26 cellular contexts compared by ENCODE assay signal in the genomic region with DNA sequence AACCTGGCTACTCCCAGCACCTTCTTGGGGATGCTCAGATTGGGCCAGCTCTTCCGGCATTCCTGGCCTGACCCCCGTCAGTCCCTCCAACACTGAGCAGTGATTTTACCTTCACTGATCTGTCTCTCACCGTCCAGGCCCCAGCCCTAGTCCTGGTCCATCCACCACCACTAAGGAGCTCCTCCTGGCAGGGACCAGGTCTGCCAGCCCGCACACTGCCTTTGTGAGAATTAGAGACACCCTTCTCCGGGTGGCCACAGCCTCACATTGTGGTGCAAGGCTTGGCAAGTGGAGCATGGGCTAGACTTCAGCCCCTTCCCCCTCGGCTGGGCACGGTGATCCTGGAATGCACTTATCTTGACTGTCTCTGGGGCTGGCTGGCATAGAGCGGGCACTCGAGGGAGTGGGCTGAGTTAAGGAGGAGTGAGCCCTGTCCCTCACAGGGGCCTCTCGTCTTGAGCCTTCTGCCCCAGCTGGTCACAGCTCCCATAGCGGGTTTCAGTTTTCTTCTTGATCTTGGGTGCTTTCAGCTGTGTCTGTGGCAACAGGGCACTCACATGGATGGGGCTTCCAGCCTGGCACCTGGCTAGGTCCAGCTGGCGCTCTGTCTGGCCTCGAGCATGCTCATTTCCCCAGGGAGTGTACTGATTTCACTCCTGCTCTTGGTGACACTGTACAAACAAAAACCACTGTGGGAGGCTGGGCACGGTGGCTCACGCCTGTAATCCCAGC. TPM values are rescaled to one million over a fixed set of nuclear protein-coding genes. Genes with fewer than 3 reads are reported as not detected.
DNase-seq lines count a peak whose midpoint lies in the region; ATAC-seq and TF ChIP-seq lines count a peak whose summit lies in the region.
"Had no signal": no experiment of that assay in that cellular context is flagged by ENCODE, and none has a peak within 500 bp of the region (broad histone marks: within the 10 kb centered on the region; RNA-seq: fewer than 3 reads in every experiment).

No MANE protein-coding gene starts in this region.

- ATAC-seq in HG02571 (IDR thresholded peaks at IDR 0.05; ENCODE audit: unreplicated experiment) = no peak
- ATAC-seq: activated T-cell treated with anti-CD3 and anti-CD28 coated beads, Interleukin-2, amount 50 U/mL, for 4 hours; gastroesophageal sphincter; left lobe of liver had no signal

- intact Hi-C loops in thyroid gland (cut with DNase I) = no loop called here

- DNase-seq in NCI-H2196 (lab: John Stamatoyannopoulos, UW; ENCODE audit: unreplicated experiment) = peak; percentile 12
- no peak for DNase-seq in NCI-H2196 treated with DMSO at 0.1 percent for 48 hours (lab: John Stamatoyannopoulos, UW; ENCODE audit: unreplicated experiment)
- DNase-seq in NCI-H2171 (lab: John Stamatoyannopoulos, UW) = peak; percentile 72
- DNase-seq in thyroid gland = peak; percentile 10 to 12
- DNase-seq in hippocampal formation (lab: John Stamatoyannopoulos, UW) = no peak
- no peak for DNase-seq in tibial nerve (ENCODE audit: low spot score in 2 of 2)
- DNase-seq: activated CD4-positive, alpha-beta T cell treated with anti-CD3 and anti-CD28 coated beads, Interleukin-2, amount 10 ng/mL, durations not matched to agents 24 days and 14 days; activated naive CD4-positive, alpha-beta T cell; activated T-cell treated with anti-CD3 and anti-CD28 coated beads, Interleukin-2, amount 50 U/mL, for 4 hours; AML-193; cerebellar nuclear complex; GDM1; hypothalamus; KG1; NCI-H1694; nucleus accumbens; PC-9; SIG-M5; T-helper 9 cell had no signal

- no peaks in the 10 kb centered on the region for H3K36me3 ChIP-seq in thyroid gland
- no peaks in the 10 kb centered on the region for H3K36me3 ChIP-seq in tibial nerve
- H3K36me3 ChIP-seq: gastroesophageal sphincter had no signal

- H3K4me3 ChIP-seq in thyroid gland (replicated peaks in 1 of 3) (no peak overlapping the region), tibial nerve (no peak overlapping the region)
- H3K4me3 ChIP-seq: gastroesophageal sphincter, PC-9 had no signal

- H3K27me3 ChIP-seq in thyroid gland (no peaks in the 10 kb centered on the region), tibial nerve (no peaks in the 10 kb centered on the region)
- H3K27me3 ChIP-seq: gastroesophageal sphincter had no signal

- WGBS in thyroid gland, 2 donors = 62 to 70% methylated on average over 15 of the region's 15 CpGs
- WGBS in tibial nerve, 2 donors = 84 to 93% methylated on average over 13 to 15 of the region's 15 CpGs

- TF ChIP-seq POLR2A in thyroid gland (IDR thresholded peaks at IDR 0.05) (no peak), tibial nerve (IDR thresholded peaks at IDR 0.05) (no peak)

- H3K4me1 ChIP-seq in thyroid gland (peaks cover 0 to 7% of the 10 kb centered on the region in 2 donors), tibial nerve (no peaks in the 10 kb centered on the region)

- H3K27ac ChIP-seq in cingulate gyrus (ENCODE audit: low read depth, low read length) = peak overlapping the region; percentile 29
- no peak overlapping the region for H3K27ac ChIP-seq in thyroid gland
- no peak overlapping the region for H3K27ac ChIP-seq in tibial nerve
- H3K27ac ChIP-seq: gastroesophageal sphincter, PC-9, VCaP had no signal

- no peak for TF ChIP-seq EP300 in tibial nerve (IDR thresholded peaks at IDR 0.05)

- TF ChIP-seq CTCF in thyroid gland (IDR thresholded peaks at IDR 0.05) = no peak
- TF ChIP-seq CTCF in tibial nerve (IDR thresholded peaks at IDR 0.05) = no peak

- no peaks in the 10 kb centered on the region for H3K9me3 ChIP-seq in thyroid gland
- H3K9me3 ChIP-seq in tibial nerve = no peaks in the 10 kb centered on the region
- H3K9me3 ChIP-seq: gastroesophageal sphincter had no signal

RNA-seq across cellular contexts. Expression of a gene that starts 53.9 kb away (rescaled TPM):
- total RNA-seq in thyroid gland = 1 to 10 TPM in 2 of 4 donors, under 1 TPM in 1, not detected in 1; 0.13 to 1.1 (median 1.0) TPM
- total RNA-seq in tibial nerve = 1 to 10 TPM in 2 of 4 donors, under 1 TPM in 2; 0.42 to 2.4 (median 1.3) TPM
- total RNA-seq: activated CD4-positive, alpha-beta T cell treated with anti-CD3 and anti-CD28 coated beads, Interleukin-2, amount 10 ng/mL, durations not matched to agents 24 days and 14 days; activated T-cell treated with anti-CD3 and anti-CD28 coated beads, Interleukin-2, amount 50 U/mL, for 4 hours; fibroblast of lung; PC-9; pulmonary artery endothelial cell had no signal

Comparison
In these comparisons a context has a peak if more than half of its experiments do, and no peak if none do; other contexts are left out.
1. DNase-seq: peak in NCI-H2196 (single experiment), NCI-H2171 (single experiment) and thyroid gland (2 of 2); none in NCI-H2196 treated with DMSO at 0.1 percent for 48 hours (single experiment), hippocampal formation (0 of 2) and tibial nerve (0 of 2).